Comparison of ENCODE assay signal across 21 cellular contexts in the genomic region with DNA sequence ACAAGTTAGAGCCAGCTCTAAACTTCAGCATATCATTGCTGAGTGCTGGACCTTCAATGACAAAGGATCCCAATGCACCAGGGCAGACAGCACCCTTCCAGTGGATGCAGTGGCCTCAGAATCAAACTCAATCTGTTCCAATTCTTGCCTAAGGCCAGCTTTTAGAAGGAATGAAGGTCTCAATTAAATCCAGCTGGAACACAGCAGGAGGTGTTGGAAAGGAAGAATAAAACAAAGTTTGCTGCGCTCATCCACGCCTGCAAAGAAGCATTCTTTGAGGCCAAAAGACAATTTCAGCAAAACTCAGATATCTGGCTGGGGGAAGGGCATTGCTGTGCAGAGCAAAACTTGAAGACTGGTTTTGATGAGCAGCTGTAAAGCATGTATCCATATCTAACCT.
DNase-seq lines count a peak whose midpoint lies in the region; ATAC-seq and TF ChIP-seq lines count a peak whose summit lies in the region.
"Had no signal": no experiment of that assay in that cellular context is flagged by ENCODE, and none has a peak within 500 bp of the region (broad histone marks: within the 10 kb centered on the region; RNA-seq: fewer than 3 reads in every experiment).

No MANE protein-coding gene starts in this region.

- H4K8ac ChIP-seq in trophoblast cell (ENCODE audit: low read depth, low read length) = no peak overlapping the region

- H3K4me1 ChIP-seq in trophoblast cell (ENCODE audit: control insufficient read depth in 1 of 2, insufficient read depth in 2 of 2, low read length in 2 of 2) = peaks cover 9 to 20% of the 10 kb centered on the region in 2 experiments
- peaks cover 12% of the 10 kb centered on the region for H3K4me1 ChIP-seq in body of pancreas
- H3K4me1 ChIP-seq: HAP-1 had no signal

- H3K9me3 ChIP-seq in SK-N-MC (ENCODE audit: low read depth, low read length) = no peaks in the 10 kb centered on the region
- H3K9me3 ChIP-seq in trophoblast cell (ENCODE audit: insufficient read depth, low read depth, low read length) = no peaks in the 10 kb centered on the region
- no peaks in the 10 kb centered on the region for H3K9me3 ChIP-seq in body of pancreas
- H3K9me3 ChIP-seq: HAP-1 had no signal

- H3K27me3 ChIP-seq in trophoblast cell (ENCODE audit: insufficient read depth, low read length) = no peaks in the 10 kb centered on the region
- no peaks in the 10 kb centered on the region for H3K27me3 ChIP-seq in body of pancreas

- H3K36me3 ChIP-seq in SK-N-MC (ENCODE audit: insufficient read depth, low read length) (no peaks in the 10 kb centered on the region), trophoblast cell (ENCODE audit: control insufficient read depth in 1 of 2, insufficient read depth in 2 of 2, low read length in 2 of 2) (no peaks in the 10 kb centered on the region), body of pancreas (replicated peaks in 1 of 2; ENCODE audit: insufficient read depth in 1 of 2, low read depth in 2 of 2) (no peaks in the 10 kb centered on the region)
- H3K36me3 ChIP-seq: HAP-1 had no signal

- no peak overlapping the region for H2BK12ac ChIP-seq in trophoblast cell (ENCODE audit: low read length)

- H4K91ac ChIP-seq in trophoblast cell (ENCODE audit: low read depth, low read length) = peak overlapping the region; percentile 29

- H3K4me3 ChIP-seq in SK-N-MC = peak overlapping the region; percentile 0; the same call in 1 of the 2 replicates
- H3K4me3 ChIP-seq in trophoblast cell (ENCODE audit: low read depth, low read length) = no peak overlapping the region
- H3K4me3 ChIP-seq in body of pancreas = no peak overlapping the region
- H3K4me3 ChIP-seq: HAP-1 had no signal

- no peak overlapping the region for H3K4me2 ChIP-seq in trophoblast cell (ENCODE audit: low read length)

- H3K79me1 ChIP-seq in trophoblast cell (ENCODE audit: low read length) = peaks cover 24% of the 10 kb centered on the region

- H3K4ac ChIP-seq in trophoblast cell (ENCODE audit: low read depth, low read length) = no peak overlapping the region

- no peak overlapping the region for H3K23ac ChIP-seq in trophoblast cell (ENCODE audit: low read length)

- H2BK5ac ChIP-seq in trophoblast cell (ENCODE audit: low read depth, low read length, poor library complexity) = no peak overlapping the region

- H2AK5ac ChIP-seq in trophoblast cell (ENCODE audit: low read length) = no peak overlapping the region

- intact Hi-C loops in body of pancreas (cut with DNase I) = no loop called here

- H3K14ac ChIP-seq in trophoblast cell (ENCODE audit: low read length) = no peak overlapping the region

- no peak overlapping the region for H2AFZ ChIP-seq in trophoblast cell (ENCODE audit: insufficient read depth, low read length, poor library complexity)

- no peak for TF ChIP-seq POLR2A in body of pancreas (IDR thresholded peaks at IDR 0.05)

- H3K9ac ChIP-seq in SK-N-MC (ENCODE audit: insufficient read length) = no peak overlapping the region
- no peak overlapping the region for H3K9ac ChIP-seq in trophoblast cell (ENCODE audit: low read length)

- H3K79me2 ChIP-seq in trophoblast cell (ENCODE audit: control insufficient read depth, insufficient read depth, low read length, poor library complexity) = peaks cover 2% of the 10 kb centered on the region

- peak; percentile 15 for DNase-seq in ELF-1 (ENCODE audit: low read depth, low spot score)
- peak; percentile 59 for DNase-seq in SK-N-MC (ENCODE audit: low read depth, low spot score)
- peak; percentile 20 for DNase-seq in fibroblast of the conjunctiva (ENCODE audit: low read depth)
- DNase-seq in trophoblast cell = no peak
- DNase-seq in body of pancreas = no peak
- no peak for DNase-seq in HT-29 (ENCODE audit: low spot score)
- DNase-seq: Calu3, DMS79 treated with DMSO at 0.1 percent for 48 hours, GOT3, Kasumi-1, MV-4-11, NCI-H1105, NCI-H146, NCI-H2029, NCI-H526 treated with DMSO at 0.1 percent for 48 hours, SHP77, SW 1271 had no signal

- H4K12ac ChIP-seq in trophoblast cell (ENCODE audit: low read depth, low read length) = no peak overlapping the region

- ATAC-seq in body of pancreas = no peak
- no peak for ATAC-seq in GM18520 (IDR thresholded peaks at IDR 0.05; ENCODE audit: unreplicated experiment)
- ATAC-seq: HepG2 had no signal

- H3K27ac ChIP-seq in SK-N-MC = no peak overlapping the region
- H3K27ac ChIP-seq in trophoblast cell (ENCODE audit: low read depth, low read length) = no peak overlapping the region
- no peak overlapping the region for H3K27ac ChIP-seq in body of pancreas
- H3K27ac ChIP-seq: RWPE1 had no signal

- no CpG with 5 or more reads among the region's 2 CpGs for WGBS in trophoblast cell (ENCODE audit: extremely low coverage, insufficient coverage, insufficient read length)
- WGBS in body of pancreas, 2 donors = 96% methylated on average over 2 of the region's 2 CpGs

- H2BK120ac ChIP-seq in trophoblast cell (ENCODE audit: insufficient read depth, low read length, poor library complexity) = peak overlapping the region; percentile 3

- no peak for TF ChIP-seq CTCF in body of pancreas (IDR thresholded peaks at IDR 0.05)

- no peak overlapping the region for H3K18ac ChIP-seq in trophoblast cell (ENCODE audit: low read length)

Comparison
In these comparisons a context has a peak if more than half of its experiments do, and no peak if none do; other contexts are left out.
1. DNase-seq: peak in ELF-1 (single experiment), SK-N-MC (single experiment) and fibroblast of the conjunctiva (single experiment); none in trophoblast cell (0 of 2), body of pancreas (0 of 4) and HT-29 (single experiment).